ENCODE assay signal across 30 cellular contexts in the genomic region with DNA sequence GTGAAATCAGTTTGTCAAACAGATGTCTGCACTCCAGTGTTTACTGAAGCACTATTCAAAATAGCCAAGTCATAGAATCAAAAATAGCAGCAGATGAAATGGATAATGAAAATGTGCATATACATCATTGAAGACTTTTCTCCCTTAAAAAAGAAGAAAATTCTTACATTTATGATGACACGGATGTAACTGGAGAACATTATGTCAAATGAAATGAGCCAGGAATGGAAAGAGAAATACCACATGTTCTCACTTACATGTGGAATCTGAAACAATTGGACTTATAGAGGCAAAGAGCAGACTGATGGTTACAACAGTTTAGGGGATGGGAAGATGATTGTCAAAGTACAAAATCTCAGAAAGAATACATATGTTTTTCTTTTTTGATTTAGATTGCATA. TPM values are rescaled to one million over a fixed set of nuclear protein-coding genes. Genes with fewer than 3 reads are reported as not detected.
"Had no signal": no experiment of that assay in that cellular context is flagged by ENCODE, and none has a peak within 500 bp of the region (broad histone marks: within the 10 kb centered on the region; RNA-seq: fewer than 3 reads in every experiment).

No MANE protein-coding gene starts in this region.

- DNase-seq: activated B cell treated with CpG ODN at 0.5 μM for 24 hours; activated CD4-positive, alpha-beta memory T cell treated with anti-CD3 and anti-CD28 coated beads for 36 hours; activated CD4-positive, alpha-beta T cell treated with anti-CD3 and anti-CD28 coated beads for 4 hours; activated CD4-positive, alpha-beta T cell treated with anti-CD3 and anti-CD28 coated beads, Interleukin-2, amount 50 U/mL, for 1 hour; activated CD4-positive, alpha-beta T cell treated with anti-CD3 and anti-CD28 coated beads, Interleukin-2, amount 50 U/mL, for 4 hours; activated CD4-positive, CD25-positive, alpha-beta regulatory T cell treated with anti-CD3 and anti-CD28 coated beads, Interleukin-2, amount 50 U/mL, for 72 hours; activated CD8-positive, alpha-beta memory T cell treated with anti-CD3 and anti-CD28 coated beads, Interleukin-2, amount 50 U/mL, for 4 hours; activated CD8-positive, alpha-beta T cell treated with anti-CD3 and anti-CD28 coated beads for 36 hours; activated effector memory CD4-positive, alpha-beta T cell treated with anti-CD3 and anti-CD28 coated beads, Interleukin-2, amount 50 U/mL, for 16 hours; activated gamma-delta T cell treated with Interleukin-2 at 50 U/mL for 16 hours; activated naive CD4-positive, alpha-beta T cell; activated naive CD4-positive, alpha-beta T cell treated with anti-CD3 and anti-CD28 coated beads for 36 hours; activated naive CD4-positive, alpha-beta T cell treated with anti-CD3 and anti-CD28 coated beads, Interleukin-2, amount 50 U/mL, for 16 hours; activated naive CD8-positive, alpha-beta T cell treated with anti-CD3 and anti-CD28 coated beads for 36 hours; activated T-cell treated with anti-CD3 and anti-CD28 coated beads for 4 hours; activated T-cell treated with anti-CD3 and anti-CD28 coated beads, Interleukin-2, amount 50 U/mL, for 1 hour; activated T-cell treated with anti-CD3 and anti-CD28 coated beads, Interleukin-2, amount 50 U/mL, for 4 hours; activated T-cell treated with anti-CD3 and anti-CD28 coated beads, Interleukin-2, amount 50 U/mL, for 72 hours; amygdala; anterior cingulate cortex; caudate nucleus; cerebellar nuclear complex; T-helper 1 cell; T-helper 2 cell; T-helper 9 cell had no signal

- H3K4me3 ChIP-seq: ascending aorta, cardiac muscle cell had no signal

RNA-seq across cellular contexts. Expression of a gene that starts 21.5 kb away (rescaled TPM):
- total RNA-seq: activated B cell treated with CpG ODN at 0.5 μM for 24 hours; activated CD4-positive, alpha-beta memory T cell treated with anti-CD3 and anti-CD28 coated beads for 36 hours; activated CD4-positive, alpha-beta T cell treated with anti-CD3 and anti-CD28 coated beads, Interleukin-2, amount 10 ng/mL, durations not matched to agents 24 days and 14 days; activated CD8-positive, alpha-beta T cell treated with anti-CD3 and anti-CD28 coated beads for 36 hours; activated naive CD4-positive, alpha-beta T cell treated with anti-CD3 and anti-CD28 coated beads for 36 hours; activated T-cell treated with anti-CD3 and anti-CD28 coated beads, Interleukin-2, amount 50 U/mL, for 72 hours; activated T-helper 1 cell treated with anti-CD3 and anti-CD28 coated beads, Interleukin-12 subunit alpha, Interleukin-12 subunit beta, Interleukin-2, Interleukin-4 antibody, amounts not matched to agents 30 ng/mL and 10 ng/mL and 1 ng/mL, durations not matched to agents 14 hours and 24 hours and 36 hours; ascending aorta; bronchial epithelial cell had no signal
